19 cellular contexts compared by ENCODE assay signal in genomic region chr5:134432174-134432573, GRCh38.
DNase-seq lines count a peak whose midpoint lies in the region; ATAC-seq lines count a peak whose summit lies in the region.
"Had no signal": no experiment of that assay in that cellular context is flagged by ENCODE, and none has a peak within 500 bp of the region (broad histone marks: within the 10 kb centered on the region; RNA-seq: fewer than 3 reads in every experiment).

No MANE protein-coding gene starts in this region.

- H3K27me3 Mint-ChIP-seq in central memory CD8-positive, alpha-beta T cell = peaks cover 15% of the 10 kb centered on the region
- H3K27me3 Mint-ChIP-seq: CD4-positive, alpha-beta T cell had no signal

- H3K27ac Mint-ChIP-seq in central memory CD8-positive, alpha-beta T cell (ENCODE audit: low read depth) = peak overlapping the region; percentile 49
- H3K27ac Mint-ChIP-seq: CD4-positive, alpha-beta T cell had no signal

- peak; percentile 19 to 36 for DNase-seq in activated CD4-positive, alpha-beta T cell treated with anti-CD3 and anti-CD28 coated beads, Interleukin-2, amount 50 U/mL, for 48 hours
- no peak for DNase-seq in activated CD4-positive, alpha-beta T cell treated with anti-CD3 and anti-CD28 coated beads for 1 hour
- peak; percentile 42 for DNase-seq in stimulated activated CD4-positive, alpha-beta T cell treated with anti-CD3 and anti-CD28 coated beads, Interleukin-1b, Interleukin-23, amount 100 ng/mL, for 48 hours
- DNase-seq in stimulated activated CD4-positive, alpha-beta T cell treated with anti-CD3 and anti-CD28 coated beads, Interleukin-12 subunit alpha, Interleukin-12 subunit beta, amount 100 ng/mL, for 4 hours = no peak
- no peak for DNase-seq in central memory CD8-positive, alpha-beta T cell (ENCODE audit: low spot score in 2 of 2)
- DNase-seq in DMS 273 treated with DMSO at 0.1 percent for 48 hours (lab: John Stamatoyannopoulos, UW) (no peak), NK-92 (lab: John Stamatoyannopoulos, UW; ENCODE audit: unreplicated experiment) (no peak)
- DNase-seq: Caco-2; CD4-positive, alpha-beta T cell; GF-D8; GM23248; MM.1S; NCI-H1092; NCI-H1436 treated with DMSO at 0.1 percent for 48 hours; NCI-H2029; NCI-H345; NCI-H524 treated with DMSO at 0.1 percent for 48 hours had no signal

- H3K4me1 Mint-ChIP-seq in central memory CD8-positive, alpha-beta T cell = no peaks in the 10 kb centered on the region

- no peak for ATAC-seq in central memory CD8-positive, alpha-beta T cell (replicated peaks; ENCODE audit: extremely low read depth, poor library complexity, severe bottlenecking)
- ATAC-seq: A549, HCT116 had no signal

- no peaks in the 10 kb centered on the region for H3K9me3 Mint-ChIP-seq in central memory CD8-positive, alpha-beta T cell
- H3K9me3 Mint-ChIP-seq: CD4-positive, alpha-beta T cell had no signal

- H3K4me3 Mint-ChIP-seq in central memory CD8-positive, alpha-beta T cell = no peak overlapping the region
- H3K4me3 Mint-ChIP-seq: CD4-positive, alpha-beta T cell had no signal

- H3K36me3 Mint-ChIP-seq in central memory CD8-positive, alpha-beta T cell (ENCODE audit: insufficient read depth) = peaks cover 3% of the 10 kb centered on the region

Comparison
In these comparisons a context has a peak if more than half of its experiments do, and no peak if none do; other contexts are left out.
1. DNase-seq: peak in activated CD4-positive, alpha-beta T cell treated with anti-CD3 and anti-CD28 coated beads, Interleukin-2, amount 50 U/mL, for 48 hours (2 of 2) and stimulated activated CD4-positive, alpha-beta T cell treated with anti-CD3 and anti-CD28 coated beads, Interleukin-1b, Interleukin-23, amount 100 ng/mL, for 48 hours (single experiment); none in activated CD4-positive, alpha-beta T cell treated with anti-CD3 and anti-CD28 coated beads for 1 hour (single experiment), stimulated activated CD4-positive, alpha-beta T cell treated with anti-CD3 and anti-CD28 coated beads, Interleukin-12 subunit alpha, Interleukin-12 subunit beta, amount 100 ng/mL, for 4 hours (single experiment), central memory CD8-positive, alpha-beta T cell (0 of 2), DMS 273 treated with DMSO at 0.1 percent for 48 hours (single experiment) and NK-92 (single experiment).